Comparison of ENCODE assay signal across 8 cellular contexts in genomic region chr15:100111103-100112060, GRCh38.
DNase-seq lines count a peak whose midpoint lies in the region; ATAC-seq and TF ChIP-seq lines count a peak whose summit lies in the region.

No MANE protein-coding gene starts in this region.

- H3K27ac ChIP-seq in GM23248 (no peak overlapping the region), Peyer's patch (peak overlapping the region in 3 of 4 donors; percentile 31 to 64 (median 48)), brain microvascular endothelial cell (peak overlapping the region; percentile 27), temporal lobe (ENCODE audit: low read depth, low read length) (peak overlapping the region; percentile 36)

- DNase-seq in GM23248 (peak; percentile 70), Peyer's patch (peak in 2 of 3 donors; percentile 43 to 58), brain microvascular endothelial cell (peak; percentile 76), mesenteric fat pad (ENCODE audit: low spot score) (peak; percentile 91)

- no peaks in the 10 kb centered on the region for H3F3A ChIP-seq in GM23248 (ENCODE audit: insufficient read depth)

- H3K4me1 ChIP-seq in GM23248 (ENCODE audit: insufficient read depth) (peaks cover 11% of the 10 kb centered on the region; the same call in 1 of the 2 replicates), Peyer's patch (peaks cover 0 to 16% (median 1%) of the 10 kb centered on the region in 4 donors)

- no peaks in the 10 kb centered on the region for H3K36me3 ChIP-seq in GM23248 (ENCODE audit: low read depth)
- no peaks in the 10 kb centered on the region for H3K36me3 ChIP-seq in Peyer's patch
- no peaks in the 10 kb centered on the region for H3K36me3 ChIP-seq in brain microvascular endothelial cell (replicated peaks)

- no peaks in the 10 kb centered on the region for H3K79me2 ChIP-seq in GM23248 (ENCODE audit: insufficient read depth)

- TF ChIP-seq CTCF in Peyer's patch (IDR thresholded peaks at IDR 0.05) (no peak), brain microvascular endothelial cell (IDR thresholded peaks at IDR 0.05; ENCODE audit: low read depth, low read length, missing control alignments) (no peak)

- no peaks in the 10 kb centered on the region for H4K20me1 ChIP-seq in GM23248 (ENCODE audit: insufficient read depth)

- no peak for ATAC-seq in HG03025 (IDR thresholded peaks at IDR 0.05; ENCODE audit: low FRiP score, unreplicated experiment)
- no peak for ATAC-seq in GM19324 (IDR thresholded peaks at IDR 0.05; ENCODE audit: low FRiP score, unreplicated experiment)
- ATAC-seq in HG02885 (IDR thresholded peaks at IDR 0.05; ENCODE audit: poor library complexity, unreplicated experiment) = no peak

- WGBS in GM23248 (ENCODE audit: low coverage in 1 of 2, low lambda C conversion rate in 2 of 2, missing lambda C conversion rate in 2 of 2), 2 experiments = 26 to 29% methylated on average over 15 of the region's 15 CpGs

- H3K9me3 ChIP-seq in GM23248 (ENCODE audit: low read depth) (no peaks in the 10 kb centered on the region), Peyer's patch (no peaks in the 10 kb centered on the region)

- 0 out of 2 replicates have a peak overlapping the region, but pooled peaks have one; percentile 25 for H2AFZ ChIP-seq in GM23248

- no peaks in the 10 kb centered on the region for H3K9me2 ChIP-seq in GM23248 (ENCODE audit: insufficient read depth)

- H3K4me3 ChIP-seq in GM23248 = no peak overlapping the region
- no peak overlapping the region for H3K4me3 ChIP-seq in Peyer's patch
- no peak overlapping the region for H3K4me3 ChIP-seq in brain microvascular endothelial cell (ENCODE audit: low read depth, low read length)

- no peak overlapping the region for H3K9ac ChIP-seq in GM23248

- in situ Hi-C loops in GM23248 (cut with MboI) = no loop called here
- in situ Hi-C loops in brain microvascular endothelial cell (cut with HindIII; ENCODE audit: low pct_ligation_motif_present, low sequenced_read_pairs) = no loop called here

- no peaks in the 10 kb centered on the region for H3K27me3 ChIP-seq in GM23248 (replicated peaks; ENCODE audit: insufficient read depth)
- no peaks in the 10 kb centered on the region for H3K27me3 ChIP-seq in Peyer's patch
- no peaks in the 10 kb centered on the region for H3K27me3 ChIP-seq in brain microvascular endothelial cell (replicated peaks)

- no peak for TF ChIP-seq POLR2A in Peyer's patch (IDR thresholded peaks at IDR 0.05)

- H3K4me2 ChIP-seq in GM23248 (ENCODE audit: unreplicated experiment) = peak overlapping the region; percentile 42
